ENCODE assay signal across 11 cellular contexts in genomic region chr1:94160811-94161210, GRCh38. TPM values are rescaled to one million over a fixed set of nuclear protein-coding genes. Genes with fewer than 3 reads are reported as not detected.
DNase-seq lines count a peak whose midpoint lies in the region; ATAC-seq and TF ChIP-seq lines count a peak whose summit lies in the region.
"Had no signal": no experiment of that assay in that cellular context is flagged by ENCODE, and none has a peak within 500 bp of the region (broad histone marks: within the 10 kb centered on the region; RNA-seq: fewer than 3 reads in every experiment).

No MANE protein-coding gene starts in this region.

- H3K36me3 ChIP-seq in GM23338 (ENCODE audit: insufficient read depth), result no peaks in the 10 kb centered on the region

- H3K9me3 Mint-ChIP-seq in GM23338 (no peaks in the 10 kb centered on the region), progenitor cell of endocrine pancreas (ENCODE audit: low read depth) (peaks cover 16% of the 10 kb centered on the region)

- no peaks in the 10 kb centered on the region for H3K79me2 ChIP-seq in GM23338 (replicated peaks; ENCODE audit: insufficient read depth)

- no peaks in the 10 kb centered on the region for H3K27me3 ChIP-seq in GM23338 (ENCODE audit: insufficient read depth)
- no peaks in the 10 kb centered on the region for H3K27me3 ChIP-seq in foreskin keratinocyte

- H3K36me3 Mint-ChIP-seq in GM23338 (ENCODE audit: low read depth) (no peaks in the 10 kb centered on the region), progenitor cell of endocrine pancreas (ENCODE audit: insufficient read depth) (no peaks in the 10 kb centered on the region)

- TF ChIP-seq CTCF in GM23338 (conservative IDR thresholded peaks at IDR 0.05; ENCODE audit: low read depth in 2 of 2) (no peak), foreskin keratinocyte (conservative IDR thresholded peaks at IDR 0.05) (no peak), retinal pigment epithelial cell (conservative IDR thresholded peaks at IDR 0.05; ENCODE audit: low read depth, low read length) (no peak), progenitor cell of endocrine pancreas (IDR thresholded peaks at IDR 0.05; ENCODE audit: unreplicated experiment) (no peak)

- H3F3A ChIP-seq in GM23338 (replicated peaks; ENCODE audit: low read depth), result no peaks in the 10 kb centered on the region

- H3K4me2 ChIP-seq in GM23338, result no peak overlapping the region

- H3K4me1 ChIP-seq in GM23338 (ENCODE audit: insufficient read depth) (no peaks in the 10 kb centered on the region), foreskin keratinocyte (peaks cover 6% of the 10 kb centered on the region)

- no peak overlapping the region for H3K27ac ChIP-seq in GM23338 (ENCODE audit: low read depth)
- H3K27ac ChIP-seq in foreskin keratinocyte, result no peak overlapping the region

- no peaks in the 10 kb centered on the region for H4K20me1 ChIP-seq in GM23338 (replicated peaks; ENCODE audit: insufficient read depth)

- H3K27me3 Mint-ChIP-seq in GM23338 (ENCODE audit: insufficient read depth, low read depth, poor library complexity) (no peaks in the 10 kb centered on the region), progenitor cell of endocrine pancreas (no peaks in the 10 kb centered on the region)

- no peak overlapping the region for H3K4me3 ChIP-seq in GM23338
- H3K4me3 ChIP-seq in retinal pigment epithelial cell (ENCODE audit: low read length), result no peak overlapping the region

- H3K4me1 Mint-ChIP-seq in GM23338 (no peaks in the 10 kb centered on the region), progenitor cell of endocrine pancreas (ENCODE audit: low read depth) (no peaks in the 10 kb centered on the region)
- H3K4me1 Mint-ChIP-seq: nephron had no signal

- peak overlapping the region; percentile 70; the same call in 1 of the 2 replicates for H2AFZ ChIP-seq in GM23338

- no peaks in the 10 kb centered on the region for H3K9me2 ChIP-seq in GM23338 (ENCODE audit: insufficient read depth)

- ATAC-seq in GM23338 (no peak), SK-N-SH treated with all-trans-retinoic acid at 6 μM for 48 hours (peak; percentile 73), foreskin keratinocyte (peak; percentile 82), GM18867 (IDR thresholded peaks at IDR 0.05; ENCODE audit: unreplicated experiment) (no peak)

- H3K4me3 Mint-ChIP-seq in GM23338 (no peak overlapping the region), progenitor cell of endocrine pancreas (ENCODE audit: low read depth) (no peak overlapping the region)
- H3K4me3 Mint-ChIP-seq: nephron had no signal

- DNase-seq in GM23338 (ENCODE audit: low spot score) (peak; percentile 13), foreskin keratinocyte (peak; percentile 40 to 56), retinal pigment epithelial cell (ENCODE audit: low read depth) (peak; percentile 96), progenitor cell of endocrine pancreas (ENCODE audit: low spot score, unreplicated experiment) (no peak), HPDE6-E6E7 (ENCODE audit: extremely low spot score) (no peak), NCI-H146 (lab: John Stamatoyannopoulos, UW) (no peak)
- DNase-seq: activated effector memory CD4-positive, alpha-beta T cell treated with Interleukin-2 at 50 U/mL for 16 hours; foreskin melanocyte had no signal

- H3K27ac Mint-ChIP-seq in GM23338, result no peak overlapping the region
- no peak overlapping the region for H3K27ac Mint-ChIP-seq in progenitor cell of endocrine pancreas
- H3K27ac Mint-ChIP-seq: nephron had no signal

TF ChIP-seq in GM23338, 12 proteins besides CTCF, POLR2A, EP300 and RAD21 (continues in another document):
- TF ChIP-seq ZNF114 (CRISPR knock-in tag; IDR thresholded peaks at IDR 0.05), result no peak
- no peak for TF ChIP-seq NANOG (IDR thresholded peaks at IDR 0.05; ENCODE audit: borderline replicate concordance)
- TF ChIP-seq ETS1 (IDR thresholded peaks at IDR 0.05), result no peak
- TF ChIP-seq JUNB (IDR thresholded peaks at IDR 0.05; ENCODE audit: unreplicated experiment), result no peak
- TF ChIP-seq EZH2phosphoT487 (IDR thresholded peaks at IDR 0.05; ENCODE audit: unreplicated experiment), result no peak
- no peak for TF ChIP-seq REST (IDR thresholded peaks at IDR 0.05; ENCODE audit: unreplicated experiment)
- TF ChIP-seq CREB1 (CRISPR knock-in tag; IDR thresholded peaks at IDR 0.05; ENCODE audit: low read depth), result no peak

TF ChIP-seq in SK-N-SH treated with all-trans-retinoic acid at 6 μM for 48 hours, 23 proteins besides CTCF, POLR2A, EP300 and RAD21:
- TF ChIP-seq POU6F1 (CRISPR knock-in tag; IDR thresholded peaks at IDR 0.05; ENCODE audit: borderline replicate concordance, low read depth) (no peak), ZC3H10 (CRISPR knock-in tag; IDR thresholded peaks at IDR 0.05) (no peak), TOX (CRISPR knock-in tag; IDR thresholded peaks at IDR 0.05; ENCODE audit: borderline replicate concordance) (no peak), ZNF70 (CRISPR knock-in tag; IDR thresholded peaks at IDR 0.05) (no peak), TSHZ2 (CRISPR knock-in tag; IDR thresholded peaks at IDR 0.05) (no peak)

RNA-seq across cellular contexts. Expression of gene ABCA4, which starts 39.9 kb away (rescaled TPM):
- 0.08 TPM in 1 of 2 replicates, not detected in the other for total RNA-seq in GM23338 (2014; rRNA removed; shearing (Covaris generic))
- not detected in 2 replicates for polyA plus RNA-seq in GM23338 (2016; fragmentation: Nextera tagmentation; extraction: Ambion mirVana)
- 0.03 TPM in 1 of 2 replicates, not detected in the other for total RNA-seq in foreskin keratinocyte
- polyA plus RNA-seq in foreskin keratinocyte, result 0.02 TPM in 1 of 2 replicates, not detected in the other
- total RNA-seq in progenitor cell of endocrine pancreas, result 0.86 and 2.0 TPM in 2 replicates

Comparison
In these comparisons a context has a peak if more than half of its experiments do, and no peak if none do; other contexts are left out.
1. ATAC-seq: peak in SK-N-SH treated with all-trans-retinoic acid at 6 μM for 48 hours (single experiment) and foreskin keratinocyte (single experiment); none in GM23338 (single experiment) and GM18867 (single experiment).
2. DNase-seq: peak in GM23338 (single experiment), foreskin keratinocyte (2 of 2) and retinal pigment epithelial cell (single experiment); none in progenitor cell of endocrine pancreas (single experiment), HPDE6-E6E7 (single experiment) and NCI-H146 (single experiment).